Comparison of ENCODE assay signal across 1 cellular context in the genomic region with DNA sequence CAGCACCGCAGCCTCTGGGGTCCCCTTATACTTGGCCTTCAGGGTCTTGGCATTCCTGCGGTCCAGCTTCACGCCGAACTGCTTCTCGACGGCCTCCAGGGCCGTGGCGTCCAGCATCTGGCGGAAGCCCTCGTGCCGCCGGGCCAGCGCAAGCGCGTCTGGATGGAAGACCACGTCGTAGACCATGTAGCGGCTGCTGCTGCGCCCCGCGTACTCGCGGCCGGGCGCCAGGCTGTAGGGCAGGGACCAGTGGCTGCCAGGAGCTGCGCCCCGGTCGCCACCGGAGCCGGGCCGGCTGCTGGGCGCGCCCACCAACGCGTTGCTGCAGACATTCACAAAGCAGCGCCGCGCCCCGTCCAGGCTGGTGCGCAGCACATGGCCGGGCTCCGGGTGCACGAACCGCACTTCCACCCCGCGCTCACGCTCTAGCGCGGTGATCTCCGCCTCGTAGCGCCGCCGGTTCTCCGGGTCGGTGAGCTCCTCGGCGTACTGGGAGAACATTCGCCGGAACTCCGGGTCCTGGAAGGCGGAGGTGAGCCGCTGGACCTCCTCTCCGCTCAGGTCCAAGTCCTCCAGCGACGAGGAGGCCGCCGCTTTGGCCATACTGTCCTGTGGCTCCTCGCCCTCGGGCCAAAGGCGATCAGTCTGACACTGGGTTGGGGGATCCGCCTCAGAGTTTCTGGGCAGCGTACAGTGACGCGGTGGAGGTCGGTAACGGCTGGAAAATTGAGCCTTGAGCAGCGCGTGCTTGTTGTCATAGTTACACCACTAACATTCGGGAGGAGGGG.
A peak's percentile ranks its signal among the peaks of the same experiment; 100 is the strongest.
TF ChIP-seq lines count a peak whose summit lies in the region.

A gene with protein sequence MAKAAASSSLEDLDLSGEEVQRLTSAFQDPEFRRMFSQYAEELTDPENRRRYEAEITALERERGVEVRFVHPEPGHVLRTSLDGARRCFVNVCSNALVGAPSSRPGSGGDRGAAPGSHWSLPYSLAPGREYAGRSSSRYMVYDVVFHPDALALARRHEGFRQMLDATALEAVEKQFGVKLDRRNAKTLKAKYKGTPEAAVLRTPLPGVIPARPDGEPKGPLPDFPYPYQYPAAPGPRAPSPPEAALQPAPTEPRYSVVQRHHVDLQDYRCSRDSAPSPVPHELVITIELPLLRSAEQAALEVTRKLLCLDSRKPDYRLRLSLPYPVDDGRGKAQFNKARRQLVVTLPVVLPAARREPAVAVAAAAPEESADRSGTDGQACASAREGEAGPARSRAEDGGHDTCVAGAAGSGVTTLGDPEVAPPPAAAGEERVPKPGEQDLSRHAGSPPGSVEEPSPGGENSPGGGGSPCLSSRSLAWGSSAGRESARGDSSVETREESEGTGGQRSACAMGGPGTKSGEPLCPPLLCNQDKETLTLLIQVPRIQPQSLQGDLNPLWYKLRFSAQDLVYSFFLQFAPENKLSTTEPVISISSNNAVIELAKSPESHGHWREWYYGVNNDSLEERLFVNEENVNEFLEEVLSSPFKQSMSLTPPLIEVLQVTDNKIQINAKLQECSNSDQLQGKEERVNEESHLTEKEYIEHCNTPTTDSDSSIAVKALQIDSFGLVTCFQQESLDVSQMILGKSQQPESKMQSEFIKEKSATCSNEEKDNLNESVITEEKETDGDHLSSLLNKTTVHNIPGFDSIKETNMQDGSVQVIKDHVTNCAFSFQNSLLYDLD (minus strand): TSS at position 698 of the 788 bp plus-strand sequence. CDS start 95 bp downstream, at position 603.

TF ChIP-seq in PFSK-1, 5 proteins besides CTCF, POLR2A, EP300 and RAD21 (continued from another document):
- TF ChIP-seq, protein P1, sequence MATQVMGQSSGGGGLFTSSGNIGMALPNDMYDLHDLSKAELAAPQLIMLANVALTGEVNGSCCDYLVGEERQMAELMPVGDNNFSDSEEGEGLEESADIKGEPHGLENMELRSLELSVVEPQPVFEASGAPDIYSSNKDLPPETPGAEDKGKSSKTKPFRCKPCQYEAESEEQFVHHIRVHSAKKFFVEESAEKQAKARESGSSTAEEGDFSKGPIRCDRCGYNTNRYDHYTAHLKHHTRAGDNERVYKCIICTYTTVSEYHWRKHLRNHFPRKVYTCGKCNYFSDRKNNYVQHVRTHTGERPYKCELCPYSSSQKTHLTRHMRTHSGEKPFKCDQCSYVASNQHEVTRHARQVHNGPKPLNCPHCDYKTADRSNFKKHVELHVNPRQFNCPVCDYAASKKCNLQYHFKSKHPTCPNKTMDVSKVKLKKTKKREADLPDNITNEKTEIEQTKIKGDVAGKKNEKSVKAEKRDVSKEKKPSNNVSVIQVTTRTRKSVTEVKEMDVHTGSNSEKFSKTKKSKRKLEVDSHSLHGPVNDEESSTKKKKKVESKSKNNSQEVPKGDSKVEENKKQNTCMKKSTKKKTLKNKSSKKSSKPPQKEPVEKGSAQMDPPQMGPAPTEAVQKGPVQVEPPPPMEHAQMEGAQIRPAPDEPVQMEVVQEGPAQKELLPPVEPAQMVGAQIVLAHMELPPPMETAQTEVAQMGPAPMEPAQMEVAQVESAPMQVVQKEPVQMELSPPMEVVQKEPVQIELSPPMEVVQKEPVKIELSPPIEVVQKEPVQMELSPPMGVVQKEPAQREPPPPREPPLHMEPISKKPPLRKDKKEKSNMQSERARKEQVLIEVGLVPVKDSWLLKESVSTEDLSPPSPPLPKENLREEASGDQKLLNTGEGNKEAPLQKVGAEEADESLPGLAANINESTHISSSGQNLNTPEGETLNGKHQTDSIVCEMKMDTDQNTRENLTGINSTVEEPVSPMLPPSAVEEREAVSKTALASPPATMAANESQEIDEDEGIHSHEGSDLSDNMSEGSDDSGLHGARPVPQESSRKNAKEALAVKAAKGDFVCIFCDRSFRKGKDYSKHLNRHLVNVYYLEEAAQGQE (IDR thresholded peaks at IDR 0.05; ENCODE audit: insufficient read depth in 1 of 2, low read depth in 2 of 2, low read length in 2 of 2) = no peak
- no peak for TF ChIP-seq POLR2AphosphoS5 (IDR thresholded peaks at IDR 0.05; ENCODE audit: low read depth, low read length)
- TF ChIP-seq FOXP2 (optimal IDR thresholded peaks at IDR 0.05; ENCODE audit: borderline replicate concordance, extremely low read depth, extremely low read length, insufficient read depth) = peak; percentile 36
- 0 out of 2 replicates have a peak, but pooled peaks have one; percentile 5 for TF ChIP-seq TAF1 (IDR thresholded peaks at IDR 0.05; ENCODE audit: borderline replicate concordance, insufficient read depth, low read length)
